In the genomic region with DNA sequence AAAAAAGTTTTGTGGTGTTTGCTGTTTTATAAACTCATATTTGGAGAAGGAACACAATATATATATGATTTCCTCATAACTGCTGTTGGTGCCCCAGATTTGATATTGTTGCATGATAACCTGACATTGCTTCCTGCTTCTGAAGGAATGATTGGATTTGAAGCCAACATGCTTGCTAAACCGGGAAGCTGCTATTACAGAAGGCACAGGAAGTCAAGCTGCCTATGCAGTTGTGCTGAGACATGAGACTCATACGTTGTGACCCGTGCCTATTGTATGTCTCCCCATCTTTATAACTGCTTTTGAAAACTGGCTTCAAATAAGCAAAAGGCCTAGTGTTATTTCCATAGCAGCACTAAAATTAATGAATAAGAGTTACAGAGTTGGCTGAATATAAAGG, we compare ENCODE assay signal across 16 cellular contexts. TPM values are rescaled to one million over a fixed set of nuclear protein-coding genes. Genes with fewer than 3 reads are reported as not detected.
A peak's percentile ranks its signal among the peaks of the same experiment; 100 is the strongest.
DNase-seq lines count a peak whose midpoint lies in the region; ATAC-seq and TF ChIP-seq lines count a peak whose summit lies in the region.
"Had no signal": no experiment of that assay in that cellular context is flagged by ENCODE, and none has a peak within 500 bp of the region (broad histone marks: within the 10 kb centered on the region; RNA-seq: fewer than 3 reads in every experiment).

No MANE protein-coding gene starts in this region.

- dilution Hi-C loops in mammary epithelial cell (cut with HindIII; ENCODE audit: low sequenced_read_pairs): no loop called here

- peak; percentile 33 to 59 for ATAC-seq in right cardiac atrium
- ATAC-seq in gastrocnemius medialis: peak; percentile 60 to 84
- ATAC-seq: CD8-positive, alpha-beta T cell had no signal

- no TSS peak for BruUV-seq in mammary epithelial cell (replicated peaks; lab: Mats Ljungman, UMichigan)

- H3K36me3 Mint-ChIP-seq in dendritic cell treated with granulocyte-macrophage colony-stimulating factor and Interleukin-4, amounts not matched to agents 40 ng/mL and 50 ng/mL, for 4 days (ENCODE audit: low read depth): peaks cover 8% of the 10 kb centered on the region
- H3K36me3 Mint-ChIP-seq in activated naive CD4-positive, alpha-beta T cell treated with anti-CD3 and anti-CD28 coated beads, Interleukin-2, amount 10 ng/mL, durations not matched to agents 7 days and 5 days: peaks cover 1% of the 10 kb centered on the region
- H3K36me3 Mint-ChIP-seq: CD8-positive, alpha-beta T cell had no signal

- no peaks in the 10 kb centered on the region; the same call in 1 of the 2 replicates for H3K9me3 ChIP-seq in Loucy (ENCODE audit: insufficient read depth, low read depth, low read length)
- no peaks in the 10 kb centered on the region for H3K9me3 ChIP-seq in right cardiac atrium (ENCODE audit: control insufficient read depth, low read length)
- no peaks in the 10 kb centered on the region for H3K9me3 ChIP-seq in gastrocnemius medialis
- H3K9me3 ChIP-seq in mammary epithelial cell (replicated peaks; ENCODE audit: insufficient read depth, low read length): no peaks in the 10 kb centered on the region
- H3K9me3 ChIP-seq: BE2C had no signal

- H4K20me1 ChIP-seq in Loucy (ENCODE audit: insufficient read depth, low read length, poor library complexity, severe bottlenecking) (no peaks in the 10 kb centered on the region), mammary epithelial cell (ENCODE audit: insufficient read depth, low read length) (no peaks in the 10 kb centered on the region)

- H3K27ac ChIP-seq in right cardiac atrium (ENCODE audit: low read length): no peak overlapping the region
- peak overlapping the region; percentile 14 to 75 (median 32) for H3K27ac ChIP-seq in gastrocnemius medialis
- H3K27ac ChIP-seq in mammary epithelial cell (ENCODE audit: insufficient read depth, low read depth, low read length): no peak overlapping the region
- H3K27ac ChIP-seq: KMS-11 had no signal

- CTCF ChIA-PET in activated naive CD4-positive, alpha-beta T cell treated with anti-CD3 and anti-CD28 coated beads, Interleukin-2, amount 10 ng/mL, durations not matched to agents 7 days and 5 days (lab: Charles Lee): no interaction called here
- CTCF ChIA-PET in mammary epithelial cell (lab: Charles Lee; ENCODE audit: low non-redundant PET): no interaction called here

- H3K27me3 Mint-ChIP-seq in dendritic cell treated with granulocyte-macrophage colony-stimulating factor and Interleukin-4, amounts not matched to agents 40 ng/mL and 50 ng/mL, for 4 days: no peaks in the 10 kb centered on the region
- no peaks in the 10 kb centered on the region for H3K27me3 Mint-ChIP-seq in activated naive CD4-positive, alpha-beta T cell treated with anti-CD3 and anti-CD28 coated beads, Interleukin-2, amount 10 ng/mL, durations not matched to agents 7 days and 5 days

- H3K4me3 Mint-ChIP-seq in dendritic cell treated with granulocyte-macrophage colony-stimulating factor and Interleukin-4, amounts not matched to agents 40 ng/mL and 50 ng/mL, for 4 days: no peak overlapping the region
- H3K4me3 Mint-ChIP-seq in activated naive CD4-positive, alpha-beta T cell treated with anti-CD3 and anti-CD28 coated beads, Interleukin-2, amount 10 ng/mL, durations not matched to agents 7 days and 5 days: no peak overlapping the region
- H3K4me3 Mint-ChIP-seq: CD8-positive, alpha-beta T cell; HFFc6 had no signal

- H2AFZ ChIP-seq in Loucy (ENCODE audit: low read length) (no peak overlapping the region), mammary epithelial cell (ENCODE audit: low read depth, low read length) (no peak overlapping the region)

- H3K36me3 ChIP-seq in Loucy (ENCODE audit: insufficient read depth, low read length) (no peaks in the 10 kb centered on the region), gastrocnemius medialis (no peaks in the 10 kb centered on the region), mammary epithelial cell (ENCODE audit: insufficient read depth, low read length) (no peaks in the 10 kb centered on the region)
- H3K36me3 ChIP-seq: BE2C had no signal

- TF ChIP-seq POLR2A in gastrocnemius medialis (IDR thresholded peaks at IDR 0.05): no peak

- no peaks in the 10 kb centered on the region for H3K9me2 ChIP-seq in Loucy (replicated peaks; ENCODE audit: low read depth, low read length)

- H3K79me2 ChIP-seq in Loucy (ENCODE audit: insufficient read depth, low read length) (peaks cover 82% of the 10 kb centered on the region), mammary epithelial cell (ENCODE audit: insufficient read depth, low read length) (peaks cover 71% of the 10 kb centered on the region)

- H3K4me3 ChIP-seq in Loucy (ENCODE audit: low read length, poor library complexity, severe bottlenecking): no peak overlapping the region
- no peak overlapping the region for H3K4me3 ChIP-seq in right cardiac atrium (ENCODE audit: low read length)
- H3K4me3 ChIP-seq in gastrocnemius medialis: no peak overlapping the region
- no peak overlapping the region for H3K4me3 ChIP-seq in mammary epithelial cell (replicated peaks in 1 of 3; ENCODE audit: insufficient read depth in 1 of 3, low read depth in 2 of 3, low read length in 3 of 3)

- H3K9ac ChIP-seq in Loucy (ENCODE audit: low read depth, low read length, poor library complexity, severe bottlenecking): no peak overlapping the region
- no peak overlapping the region for H3K9ac ChIP-seq in mammary epithelial cell (ENCODE audit: insufficient read depth, low read length)
- H3K9ac ChIP-seq: KMS-11 had no signal

- no peak for DNase-seq in right cardiac atrium
- DNase-seq in gastrocnemius medialis: no peak
- no peak for DNase-seq in anterior cingulate cortex (lab: John Stamatoyannopoulos, UW)
- DNase-seq in activated naive CD4-positive, alpha-beta T cell treated with anti-CD3 and anti-CD28 coated beads, Interleukin-2, amount 10 ng/mL, durations not matched to agents 7 days and 5 days: no peak
- DNase-seq in mammary epithelial cell: no peak
- DNase-seq: BE2C; CD8-positive, alpha-beta T cell; HFFc6; NCI-H1105 treated with DMSO at 0.1 percent for 48 hours; NCI-H187 treated with DMSO at 0.1 percent for 48 hours; NCI-H2171; NCI-H446 treated with DMSO at 0.1 percent for 48 hours; NCI-H774 had no signal

- intact Hi-C loops in dendritic cell treated with granulocyte-macrophage colony-stimulating factor and Interleukin-4, amounts not matched to agents 40 ng/mL and 50 ng/mL, for 4 days (cut with micrococcal nuclease): no loop called here
- intact Hi-C loops in right cardiac atrium (cut with DNase I): no loop called here
- intact Hi-C loops in gastrocnemius medialis (cut with DNase I; ENCODE audit: low total_unique reads): no loop called here
- intact Hi-C loops in mammary epithelial cell (cut with micrococcal nuclease): no loop called here

- no peaks in the 10 kb centered on the region for H3K27me3 ChIP-seq in Loucy (ENCODE audit: insufficient read depth, low read length, poor library complexity, severe bottlenecking)
- H3K27me3 ChIP-seq in right cardiac atrium (ENCODE audit: control insufficient read depth, insufficient read depth): no peaks in the 10 kb centered on the region
- H3K27me3 ChIP-seq in gastrocnemius medialis: no peaks in the 10 kb centered on the region
- no peaks in the 10 kb centered on the region for H3K27me3 ChIP-seq in mammary epithelial cell (ENCODE audit: insufficient read depth, low read length)
- H3K27me3 ChIP-seq: BE2C had no signal

- H3K4me1 Mint-ChIP-seq in dendritic cell treated with granulocyte-macrophage colony-stimulating factor and Interleukin-4, amounts not matched to agents 40 ng/mL and 50 ng/mL, for 4 days (ENCODE audit: low read depth): peaks cover 13% of the 10 kb centered on the region
- no peaks in the 10 kb centered on the region for H3K4me1 Mint-ChIP-seq in activated naive CD4-positive, alpha-beta T cell treated with anti-CD3 and anti-CD28 coated beads, Interleukin-2, amount 10 ng/mL, durations not matched to agents 7 days and 5 days

- peak overlapping the region; percentile 6 for H3K27ac Mint-ChIP-seq in dendritic cell treated with granulocyte-macrophage colony-stimulating factor and Interleukin-4, amounts not matched to agents 40 ng/mL and 50 ng/mL, for 4 days
- H3K27ac Mint-ChIP-seq in activated naive CD4-positive, alpha-beta T cell treated with anti-CD3 and anti-CD28 coated beads, Interleukin-2, amount 10 ng/mL, durations not matched to agents 7 days and 5 days: no peak overlapping the region
- H3K27ac Mint-ChIP-seq: CD8-positive, alpha-beta T cell; HFFc6 had no signal

- H3K4me1 ChIP-seq in Loucy (ENCODE audit: insufficient read depth, low read length, poor library complexity, severe bottlenecking): peaks cover 20% of the 10 kb centered on the region
- H3K4me1 ChIP-seq in right cardiac atrium (ENCODE audit: control insufficient read depth, insufficient read depth, low read length): peaks cover 2% of the 10 kb centered on the region
- peaks cover 46% of the 10 kb centered on the region in 2 donors for H3K4me1 ChIP-seq in gastrocnemius medialis
- H3K4me1 ChIP-seq in mammary epithelial cell (ENCODE audit: insufficient read depth, low read length): no peaks in the 10 kb centered on the region
- H3K4me1 ChIP-seq: BE2C had no signal

- peaks cover 10% of the 10 kb centered on the region for H3K9me3 Mint-ChIP-seq in dendritic cell treated with granulocyte-macrophage colony-stimulating factor and Interleukin-4, amounts not matched to agents 40 ng/mL and 50 ng/mL, for 4 days
- peaks cover 2% of the 10 kb centered on the region for H3K9me3 Mint-ChIP-seq in activated naive CD4-positive, alpha-beta T cell treated with anti-CD3 and anti-CD28 coated beads, Interleukin-2, amount 10 ng/mL, durations not matched to agents 7 days and 5 days
- H3K9me3 Mint-ChIP-seq: HFFc6 had no signal

- TF ChIP-seq CTCF in Loucy (conservative IDR thresholded peaks at IDR 0.05; ENCODE audit: low read length): no peak
- no peak for TF ChIP-seq CTCF in gastrocnemius medialis (IDR thresholded peaks at IDR 0.05 in 4 of 5, conservative IDR thresholded peaks at IDR 0.05 in 1 of 5)
- no peak for TF ChIP-seq CTCF in mammary epithelial cell (conservative IDR thresholded peaks at IDR 0.05 in 1 of 2, IDR thresholded peaks at IDR 0.05 in 1 of 2; ENCODE audit: extremely low read depth in 1 of 2, insufficient read depth in 1 of 2, low read depth in 1 of 2, low read length in 2 of 2)

- H3K4me2 ChIP-seq in Loucy (ENCODE audit: low read depth, low read length, poor library complexity, severe bottlenecking) (peak overlapping the region; percentile 43), mammary epithelial cell (ENCODE audit: insufficient read depth, low read depth, low read length) (no peak overlapping the region)
- H3K4me2 ChIP-seq: KMS-11 had no signal

- WGBS in right cardiac atrium: 17% methylated on average over 3 of the region's 3 CpGs
- 77% methylated on average over 3 of the region's 3 CpGs for WGBS in mammary epithelial cell (ENCODE audit: low coverage, missing lambda C conversion rate)

- no peaks in the 10 kb centered on the region for H3F3A ChIP-seq in Loucy (ENCODE audit: low read depth)

- in situ Hi-C loops in gastrocnemius medialis (cut with MboI; ENCODE audit: low sequenced_read_pairs in 4 of 4) (no loop called here), mammary epithelial cell (cut with MboI; ENCODE audit: low sequenced_read_pairs in 2 of 2) (no loop called here)

RNA-seq across cellular contexts. Expression of gene GAB1, which starts 32.9 kb away (rescaled TPM):
- total RNA-seq in right cardiac atrium (10 to 100 TPM; 46.8 to 73.4 (median 59.0) TPM), gastrocnemius medialis (10 to 100 TPM; 11.4 to 27.9 (median 26.6) TPM), mammary epithelial cell (10 to 100 TPM; 20.5 to 20.7 TPM)
- polyA plus RNA-seq in right cardiac atrium (11.0 TPM), mammary epithelial cell (9.1 TPM)
- 67.3 TPM for polyA minus RNA-seq in mammary epithelial cell

Comparison
In these comparisons a context has a peak if more than half of its experiments do, and no peak if none do; other contexts are left out.
1. H3K27ac ChIP-seq: peak in gastrocnemius medialis (4 of 4); none in right cardiac atrium (single experiment) and mammary epithelial cell (single experiment).